Comparison of ENCODE assay signal across 8 cellular contexts in genomic region chr1:93615201-93616150, GRCh38.
DNase-seq lines count a peak whose midpoint lies in the region; ATAC-seq and TF ChIP-seq lines count a peak whose summit lies in the region.

No MANE protein-coding gene starts in this region.

- H3K36me3 ChIP-seq in BLaER1 treated with 17β-estradiol and CSF1 and Interleukin-3, amounts not matched to agents 10 nM and 100 nM, result peaks cover 0 to 58% (median 35%) of the 10 kb centered on the region in 11 experiments; a peak in 17 of 22 replicates

- H3K4me3 ChIP-seq in BLaER1 treated with 17β-estradiol and CSF1 and Interleukin-3, amounts not matched to agents 10 nM and 100 nM, result no peak overlapping the region
- no peak overlapping the region for H3K4me3 ChIP-seq in fibroblast of pulmonary artery (replicated peaks; ENCODE audit: low read depth, low read length)

- peak overlapping the region; percentile 11 to 64 (median 52); a peak in 21 of 22 replicates for H3K4me2 ChIP-seq in BLaER1 treated with 17β-estradiol and CSF1 and Interleukin-3, amounts not matched to agents 10 nM and 100 nM

- H4K20me1 ChIP-seq in BLaER1 treated with 17β-estradiol and CSF1 and Interleukin-3, amounts not matched to agents 10 nM and 100 nM, result peaks cover 5 to 100% (median 70%) of the 10 kb centered on the region in 11 experiments; a peak in 19 of 22 replicates

- DNase-seq in activated CD4-positive, CD25-positive, alpha-beta regulatory T cell treated with anti-CD3 and anti-CD28 coated beads, Interleukin-2, amount 50 U/mL, for 72 hours, result peak; percentile 53
- peak; percentile 71 for DNase-seq in fibroblast of pulmonary artery (ENCODE audit: low read depth)
- DNase-seq in stimulated activated CD4-positive, alpha-beta T cell treated with anti-CD3 and anti-CD28 coated beads, Interleukin-4, amount 100 ng/mL, for 1 hour, result peak; percentile 45
- DNase-seq in DMS79 (lab: John Stamatoyannopoulos, UW), result no peak
- no peak for DNase-seq in activated gamma-delta T cell (lab: John Stamatoyannopoulos, UW)

- H3K27me3 ChIP-seq in BLaER1 treated with 17β-estradiol and CSF1 and Interleukin-3, amounts not matched to agents 10 nM and 100 nM, result no peaks in the 10 kb centered on the region

- no peak for TF ChIP-seq CTCF in fibroblast of pulmonary artery (IDR thresholded peaks at IDR 0.05; ENCODE audit: low read length, missing control alignments)

- H3K9me3 ChIP-seq in BLaER1 treated with 17β-estradiol and CSF1 and Interleukin-3, amounts not matched to agents 10 nM and 100 nM (replicated peaks in 1 of 11), result no peaks in the 10 kb centered on the region

- H3K9ac ChIP-seq in BLaER1 treated with 17β-estradiol and CSF1 and Interleukin-3, amounts not matched to agents 10 nM and 100 nM, result no peak overlapping the region; a peak in 2 of 22 replicates

- H3K4me1 ChIP-seq in BLaER1 treated with 17β-estradiol and CSF1 and Interleukin-3, amounts not matched to agents 10 nM and 100 nM, result peaks cover 77 to 99% (median 92%) of the 10 kb centered on the region in 10 experiments

- peak overlapping the region in 8 of 11 experiments; percentile 3 to 56 (median 33); a peak in 11 of 22 replicates for H3K27ac ChIP-seq in BLaER1 treated with 17β-estradiol and CSF1 and Interleukin-3, amounts not matched to agents 10 nM and 100 nM

- peak; percentile 77 for ATAC-seq in GM19351 (IDR thresholded peaks at IDR 0.05; ENCODE audit: unreplicated experiment)
- ATAC-seq in HG03196 (IDR thresholded peaks at IDR 0.05; ENCODE audit: unreplicated experiment), result peak; percentile 81

Comparison
In these comparisons a context has a peak if more than half of its experiments do, and no peak if none do; other contexts are left out.
1. DNase-seq: peak in activated CD4-positive, CD25-positive, alpha-beta regulatory T cell treated with anti-CD3 and anti-CD28 coated beads, Interleukin-2, amount 50 U/mL, for 72 hours (single experiment), fibroblast of pulmonary artery (single experiment) and stimulated activated CD4-positive, alpha-beta T cell treated with anti-CD3 and anti-CD28 coated beads, Interleukin-4, amount 100 ng/mL, for 1 hour (single experiment); none in DMS79 (single experiment) and activated gamma-delta T cell (single experiment).